Comparison of ENCODE assay signal across 8 cellular contexts in the genomic region with DNA sequence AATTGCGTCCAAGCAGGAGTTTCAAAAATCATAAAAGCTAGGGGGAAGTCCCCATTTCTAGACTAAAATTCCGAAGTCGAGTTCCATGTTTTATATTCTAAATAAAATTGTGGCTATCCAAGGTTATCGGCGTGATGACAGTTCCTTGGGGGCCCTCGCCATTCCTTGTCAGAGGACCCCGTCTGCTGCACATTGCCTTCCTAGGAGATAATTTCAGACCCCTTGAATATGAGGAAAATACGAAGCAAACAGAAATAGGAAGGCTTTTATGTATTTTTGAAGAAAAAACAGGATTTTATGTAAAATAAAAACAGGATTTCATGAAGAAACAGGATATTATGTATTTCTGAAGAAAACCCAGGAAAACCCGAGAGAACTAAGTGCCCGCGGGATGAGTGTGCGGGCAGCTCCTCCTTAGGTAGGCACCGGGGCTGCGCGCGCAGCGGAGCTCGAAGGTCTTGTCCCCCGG. TPM values are rescaled to one million over a fixed set of nuclear protein-coding genes. Genes with fewer than 3 reads are reported as not detected.
A peak's percentile ranks its signal among the peaks of the same experiment; 100 is the strongest.
DNase-seq lines count a peak whose midpoint lies in the region; ATAC-seq, FAIRE-seq and TF ChIP-seq lines count a peak whose summit lies in the region.

No MANE protein-coding gene starts in this region.

- no peak overlapping the region for H2BK15ac ChIP-seq in mesendoderm (replicated peaks; ENCODE audit: low read depth)

- ATAC-seq in Right ventricle myocardium inferior: no peak

- peaks cover 4% of the 10 kb centered on the region for H3K79me2 ChIP-seq in mesendoderm (ENCODE audit: control insufficient read depth, insufficient read depth, low read length)

- no peak overlapping the region for H4K5ac ChIP-seq in mesendoderm (ENCODE audit: low read length)

- H3K27me3 ChIP-seq in left ventricle myocardium inferior (ENCODE audit: low read depth) (no peaks in the 10 kb centered on the region), brain microvascular endothelial cell (replicated peaks) (no peaks in the 10 kb centered on the region), mesendoderm (ENCODE audit: insufficient read depth, low read length, poor library complexity) (no peaks in the 10 kb centered on the region), vagina (no peaks in the 10 kb centered on the region)

- in situ Hi-C loops in brain microvascular endothelial cell (cut with HindIII; ENCODE audit: low pct_ligation_motif_present, low sequenced_read_pairs): no loop called here

- H3K27ac ChIP-seq in left ventricle myocardium inferior (replicated peaks) (peak overlapping the region; percentile 90), brain microvascular endothelial cell (peak overlapping the region; percentile 79), mesendoderm (ENCODE audit: low read depth, low read length) (no peak overlapping the region), vagina (peak overlapping the region; percentile 96)

- intact Hi-C loops in left ventricle myocardium inferior (cut with micrococcal nuclease): no loop called here
- intact Hi-C loops in Right ventricle myocardium inferior (cut with DNase I): loop anchor here (2.0 kb wide), 1 partner anchor 43 kb away; no protein-coding TSS in a partner anchor
- intact Hi-C loops in vagina (cut with DNase I): loop anchor here (1.0 kb wide), 1 partner anchor 28 kb away; a partner anchor contains a TSS

- H3K4ac ChIP-seq in mesendoderm (ENCODE audit: low read depth, low read length): no peak overlapping the region

- peaks cover 9% of the 10 kb centered on the region for H3K79me1 ChIP-seq in mesendoderm (ENCODE audit: low read length)

- H3K23ac ChIP-seq in mesendoderm (ENCODE audit: low read length): no peak overlapping the region

- no peak for DNase-seq in left ventricle myocardium inferior
- no peak for DNase-seq in Right ventricle myocardium inferior (ENCODE audit: missing footprints)
- no peak for DNase-seq in brain microvascular endothelial cell
- no peak for DNase-seq in mesendoderm
- no peak for DNase-seq in vagina (ENCODE audit: extremely low spot score in 2 of 2)
- no peak for DNase-seq in GM19239 (ENCODE audit: insufficient read length, low spot score)
- DNase-seq in AG20443 (ENCODE audit: low spot score): no peak
- no peak for DNase-seq in NCI-H2196 (lab: John Stamatoyannopoulos, UW; ENCODE audit: unreplicated experiment)

- H4K8ac ChIP-seq in mesendoderm (ENCODE audit: low read depth, low read length): no peak overlapping the region

- FAIRE-seq in GM19239 (lab: Jason Lieb, UNC): no peak

- H2AK5ac ChIP-seq in mesendoderm (ENCODE audit: low read length): no peak overlapping the region

- H3K4me1 ChIP-seq in left ventricle myocardium inferior: peaks cover 72% of the 10 kb centered on the region
- H3K4me1 ChIP-seq in mesendoderm (ENCODE audit: control insufficient read depth, low read depth, low read length): no peaks in the 10 kb centered on the region
- H3K4me1 ChIP-seq in vagina: peaks cover 64% of the 10 kb centered on the region

- H3K4me3 ChIP-seq in left ventricle myocardium inferior (peak overlapping the region; percentile 83), brain microvascular endothelial cell (ENCODE audit: low read depth, low read length) (peak overlapping the region; percentile 81), mesendoderm (ENCODE audit: low read length) (no peak overlapping the region), vagina (peak overlapping the region; percentile 78 to 84)

- no peak overlapping the region for H2BK120ac ChIP-seq in mesendoderm (ENCODE audit: low read depth, low read length)

- no peaks in the 10 kb centered on the region for H3K9me3 ChIP-seq in left ventricle myocardium inferior (replicated peaks)
- H3K9me3 ChIP-seq in vagina: no peaks in the 10 kb centered on the region

- H3K4me2 ChIP-seq in mesendoderm (ENCODE audit: low read length): no peak overlapping the region

- H3K56ac ChIP-seq in mesendoderm (ENCODE audit: low read length): no peak overlapping the region

- TF ChIP-seq CTCF in left ventricle myocardium inferior (IDR thresholded peaks at IDR 0.05; ENCODE audit: borderline replicate concordance) (no peak), brain microvascular endothelial cell (IDR thresholded peaks at IDR 0.05; ENCODE audit: low read depth, low read length, missing control alignments) (no peak), vagina (IDR thresholded peaks at IDR 0.05) (no peak)

- peak overlapping the region; percentile 68 for H3K9ac ChIP-seq in mesendoderm (ENCODE audit: low read length)

- no peak for TF ChIP-seq POLR2A in vagina (IDR thresholded peaks at IDR 0.05)

- H3K36me3 ChIP-seq in left ventricle myocardium inferior (no peaks in the 10 kb centered on the region), brain microvascular endothelial cell (replicated peaks) (no peaks in the 10 kb centered on the region), mesendoderm (ENCODE audit: control insufficient read depth, insufficient read depth, low read length) (no peaks in the 10 kb centered on the region), vagina (no peaks in the 10 kb centered on the region)

- no CpG with 5 or more reads among the region's 19 CpGs for WGBS in mesendoderm (ENCODE audit: extremely low coverage, insufficient coverage, low lambda C conversion rate)

- no peak overlapping the region for H3K18ac ChIP-seq in mesendoderm (ENCODE audit: low read length)

- no peak overlapping the region for H2BK5ac ChIP-seq in mesendoderm (ENCODE audit: low read length)

RNA-seq across cellular contexts. Expression of a gene that starts 0.5 kb away (rescaled TPM):
- total RNA-seq in left ventricle myocardium inferior: 41.4 TPM
- total RNA-seq in Right ventricle myocardium inferior: 36.4 TPM
- 16.3 TPM for polyA plus RNA-seq in mesendoderm (2013, experiment 1 of 2)
- 14.2 TPM for polyA plus RNA-seq in mesendoderm (2013, experiment 2 of 2)
- 5.9 TPM for total RNA-seq in vagina

RNA-seq across cellular contexts. Expression of a gene that starts 1.4 kb away (rescaled TPM):
- total RNA-seq in left ventricle myocardium inferior: 10.8 TPM
- total RNA-seq in Right ventricle myocardium inferior: 9.3 TPM
- polyA plus RNA-seq in mesendoderm (2013, experiment 1 of 2): 5.2 TPM
- polyA plus RNA-seq in mesendoderm (2013, experiment 2 of 2): 4.7 TPM
- total RNA-seq in vagina: 30.9 TPM

RNA-seq across cellular contexts. Expression of a gene that starts 28.6 kb away (rescaled TPM):
- total RNA-seq in left ventricle myocardium inferior (0.91 TPM), Right ventricle myocardium inferior (0.70 TPM), vagina (4.9 TPM)
- polyA plus RNA-seq in mesendoderm (2013, experiment 1 of 2): 1.9 TPM
- 1.1 TPM for polyA plus RNA-seq in mesendoderm (2013, experiment 2 of 2)

RNA-seq across cellular contexts. Expression of a gene that starts 28.8 kb away (rescaled TPM):
- 48.7 TPM for total RNA-seq in left ventricle myocardium inferior
- total RNA-seq in Right ventricle myocardium inferior: 45.4 TPM
- 46.3 TPM for polyA plus RNA-seq in mesendoderm (2013, experiment 1 of 2)
- 46.3 TPM for polyA plus RNA-seq in mesendoderm (2013, experiment 2 of 2)
- total RNA-seq in vagina: 79.3 TPM
